Comparison of ENCODE assay signal across 24 cellular contexts in the genomic region with DNA sequence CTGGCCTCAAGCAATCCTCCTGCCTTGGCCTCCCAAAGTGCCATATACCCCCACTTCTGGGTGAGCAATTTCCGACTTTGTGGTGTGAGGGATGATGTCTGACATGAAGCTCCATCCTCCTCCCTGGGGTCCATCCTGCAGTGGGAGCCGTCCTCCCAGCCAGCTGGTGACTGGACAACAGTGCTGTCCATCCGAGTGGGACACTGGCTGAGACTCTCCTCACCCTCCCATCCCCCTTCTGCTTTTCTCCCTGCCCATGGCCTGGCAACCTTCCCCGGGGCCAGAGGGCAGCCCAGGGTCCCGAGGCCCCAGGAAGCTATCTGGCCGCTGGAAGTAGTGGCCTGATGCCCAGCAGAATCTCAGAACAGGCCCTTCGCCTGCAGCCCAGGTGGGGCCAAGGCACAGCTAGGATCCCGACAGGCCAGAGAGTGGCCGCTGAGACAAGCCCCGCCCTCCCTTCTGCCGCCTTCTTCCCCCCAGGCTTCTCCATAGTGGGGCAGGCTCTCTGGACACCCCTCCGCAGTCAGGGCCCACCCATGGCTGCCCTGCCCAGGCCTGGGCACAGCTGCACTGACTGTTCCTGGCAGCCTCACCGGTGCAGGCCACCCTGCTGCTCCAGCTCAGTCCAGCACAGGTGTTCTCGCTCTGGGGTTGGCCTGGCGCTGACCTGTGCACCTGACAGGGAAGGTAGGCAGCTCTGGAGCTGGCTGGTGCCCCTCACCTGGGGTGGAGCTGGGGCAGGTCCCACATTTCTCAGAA. TPM values are rescaled to one million over a fixed set of nuclear protein-coding genes. Genes with fewer than 3 reads are reported as not detected.
DNase-seq lines count a peak whose midpoint lies in the region; ATAC-seq, FAIRE-seq and TF ChIP-seq lines count a peak whose summit lies in the region.
"Had no signal": no experiment of that assay in that cellular context is flagged by ENCODE, and none has a peak within 500 bp of the region (broad histone marks: within the 10 kb centered on the region; RNA-seq: fewer than 3 reads in every experiment).

No MANE protein-coding gene starts in this region.

- in situ Hi-C loops in IMR-90 (cut with MboI; ENCODE audit: low sequenced_read_pairs), result no loop called here

- ATAC-seq in IMR-90 (ENCODE audit: low read depth), result no peak
- ATAC-seq in HG03457 (IDR thresholded peaks at IDR 0.05; ENCODE audit: unreplicated experiment), result no peak
- ATAC-seq in GM23338, result no peak
- ATAC-seq: activated naive CD8-positive, alpha-beta T cell treated with anti-CD3 and anti-CD28 coated beads, Interleukin-2, amount 50 U/mL, for 24 hours; effector memory CD8-positive, alpha-beta T cell; T-cell had no signal

- peaks cover 7% of the 10 kb centered on the region; the same call in 1 of the 2 replicates for H3F3A ChIP-seq in GM23338 (replicated peaks; ENCODE audit: low read depth)

- H3K36me3 Mint-ChIP-seq in GM23338 (ENCODE audit: low read depth), result no peaks in the 10 kb centered on the region
- H3K36me3 Mint-ChIP-seq: IgD-negative memory B cell, T-cell had no signal

- no peak overlapping the region for H3K4me2 ChIP-seq in IMR-90 (ENCODE audit: low read depth, low read length)
- no peak overlapping the region for H3K4me2 ChIP-seq in mesenchymal stem cell (ENCODE audit: low read length, poor library complexity, severe bottlenecking)
- H3K4me2 ChIP-seq in GM23338, result no peak overlapping the region

- TF ChIP-seq POLR2A in IMR-90 (IDR thresholded peaks at IDR 0.05; ENCODE audit: low read depth, low read length), result no peak
- TF ChIP-seq POLR2A in spleen (IDR thresholded peaks at IDR 0.05), result no peak
- TF ChIP-seq POLR2A in GM12891 (IDR thresholded peaks at IDR 0.05; ENCODE audit: low read depth, low read length), result no peak

- H4K20me1 ChIP-seq in IMR-90 (ENCODE audit: insufficient read depth, low read length) (no peaks in the 10 kb centered on the region), GM23338 (replicated peaks; ENCODE audit: insufficient read depth) (no peaks in the 10 kb centered on the region)

- H3K4me3 ChIP-seq in IMR-90 (ENCODE audit: insufficient read depth, low read depth, low read length), result no peak overlapping the region
- no peak overlapping the region for H3K4me3 ChIP-seq in coronary artery
- H3K4me3 ChIP-seq in mesenchymal stem cell (ENCODE audit: insufficient read depth in 1 of 2, low read depth in 1 of 2, low read length in 2 of 2), result no peak overlapping the region
- H3K4me3 ChIP-seq in spleen, result no peak overlapping the region
- no peak overlapping the region for H3K4me3 ChIP-seq in GM23338
- H3K4me3 ChIP-seq: transverse colon had no signal

- H4K91ac ChIP-seq in IMR-90 (ENCODE audit: insufficient read depth, low read depth, low read length) (no peak overlapping the region; the same call in 1 of the 2 replicates), mesenchymal stem cell (ENCODE audit: low read length) (peak overlapping the region; percentile 18)

- no peak overlapping the region for H3K56ac ChIP-seq in IMR-90 (ENCODE audit: extremely low read depth, insufficient read depth, low read length)

- TF ChIP-seq CTCF in IMR-90 (conservative IDR thresholded peaks at IDR 0.05; ENCODE audit: low read depth, low read length) (no peak), coronary artery (IDR thresholded peaks at IDR 0.05) (no peak), spleen (IDR thresholded peaks at IDR 0.05 in 8 of 11, conservative IDR thresholded peaks at IDR 0.05 in 3 of 11) (no peak), GM23338 (conservative IDR thresholded peaks at IDR 0.05; ENCODE audit: low read depth in 2 of 2) (no peak)

- no TSS peak for BruUV-seq in IMR-90 (replicated peaks; lab: Mats Ljungman, UMichigan)

- H3K27ac ChIP-seq in IMR-90 (ENCODE audit: insufficient read depth, low read length) (no peak overlapping the region), coronary artery (peak overlapping the region in 1 of 2 donors; percentile 99), mesenchymal stem cell (ENCODE audit: low read length, poor library complexity, severe bottlenecking) (no peak overlapping the region), spleen (peak overlapping the region in 4 of 8 donors; percentile 78 to 91 (median 88)), GM23338 (ENCODE audit: low read depth) (no peak overlapping the region)

- H3K18ac ChIP-seq in IMR-90 (ENCODE audit: low read depth, low read length) (no peak overlapping the region), mesenchymal stem cell (ENCODE audit: low read depth in 1 of 2, low read length in 2 of 2) (no peak overlapping the region)

- no peak for TF ChIP-seq RAD21 in IMR-90 (IDR thresholded peaks at IDR 0.05; ENCODE audit: low read length)

- no peak for FAIRE-seq in GM12891 (lab: Jason Lieb, UNC)
- FAIRE-seq: G401.6 had no signal

- no peak for DNase-seq in IMR-90
- DNase-seq in coronary artery (ENCODE audit: low spot score), result peak; percentile 77
- DNase-seq in mesenchymal stem cell, result no peak
- DNase-seq in spleen, result peak; percentile 85
- no peak for DNase-seq in NCI-H510A (lab: John Stamatoyannopoulos, UW)
- no peak for DNase-seq in GM12891 (ENCODE audit: insufficient read length, low spot score)
- no peak for DNase-seq in GM23338 (ENCODE audit: low spot score)
- DNase-seq: activated CD4-positive, alpha-beta T cell treated with anti-CD3 and anti-CD28 coated beads, Interleukin-2, amount 10 ng/mL, durations not matched to agents 7 days and 5 days; activated gamma-delta T cell; activated naive CD8-positive, alpha-beta T cell treated with anti-CD3 and anti-CD28 coated beads, Interleukin-2, amount 50 U/mL, for 24 hours; activated T-cell treated with anti-CD3 and anti-CD28 coated beads, Interleukin-2, amount 50 U/mL, for 24 hours; cortex of kidney; DMS53; effector memory CD8-positive, alpha-beta T cell; HCEC 1CT; NCI-H1694; NCI-H446 treated with DMSO at 0.1 percent for 48 hours; stimulated activated CD4-positive, alpha-beta T cell treated with anti-CD3 and anti-CD28 coated beads, Interleukin-12 subunit alpha, Interleukin-12 subunit beta, amount 100 ng/mL, for 4 hours; stimulated activated CD4-positive, alpha-beta T cell treated with anti-CD3 and anti-CD28 coated beads, Interleukin-2, amount 100 ng/mL, for 48 hours; T-cell had no signal

- no peaks in the 10 kb centered on the region; the same call in 1 of the 2 replicates for H3K79me2 ChIP-seq in GM23338 (replicated peaks; ENCODE audit: insufficient read depth)

- H2BK5ac ChIP-seq in IMR-90 (ENCODE audit: low read depth, low read length, poor library complexity, severe bottlenecking) (no peak overlapping the region), mesenchymal stem cell (ENCODE audit: low read depth, low read length, poor library complexity, severe bottlenecking) (no peak overlapping the region)

- peaks cover 24% of the 10 kb centered on the region for H3K27me3 Mint-ChIP-seq in GM23338 (ENCODE audit: insufficient read depth, low read depth, poor library complexity)
- H3K27me3 Mint-ChIP-seq: activated CD4-positive, alpha-beta T cell treated with anti-CD3 and anti-CD28 coated beads, Interleukin-2, amount 10 ng/mL, durations not matched to agents 7 days and 5 days; activated naive CD8-positive, alpha-beta T cell treated with anti-CD3 and anti-CD28 coated beads, Interleukin-2, amount 50 U/mL, for 24 hours; activated T-cell treated with anti-CD3 and anti-CD28 coated beads, Interleukin-2, amount 50 U/mL, for 24 hours; effector memory CD8-positive, alpha-beta T cell; IgD-negative memory B cell; T-cell had no signal

- H2AK9ac ChIP-seq in IMR-90 (replicated peaks; ENCODE audit: low read depth, low read length, poor library complexity), result peak overlapping the region; percentile 76

- H2BK120ac ChIP-seq in IMR-90 (ENCODE audit: low read depth, low read length) (no peak overlapping the region), mesenchymal stem cell (ENCODE audit: low read depth, low read length) (no peak overlapping the region)

- CTCF ChIA-PET in IMR-90 (lab: Yijun Ruan, JAX), result interaction anchor here (1.1 to 1.5 kb wide), 2 partner anchors 29 to 109 kb away, joined by 3 read pairs; no protein-coding TSS in a partner anchor

- H2BK12ac ChIP-seq in mesenchymal stem cell (ENCODE audit: low read length in 2 of 2), result peak overlapping the region in 1 of 2 experiments; percentile 45

- H3K9me1 ChIP-seq in IMR-90 (ENCODE audit: insufficient read depth, low read length), result peaks cover 5% of the 10 kb centered on the region

- H3K23ac ChIP-seq in IMR-90 (ENCODE audit: low read depth, low read length) (no peak overlapping the region), mesenchymal stem cell (ENCODE audit: low read length in 2 of 2) (no peak overlapping the region)

- peaks cover 14 to 52% of the 10 kb centered on the region in 2 experiments for H3K79me1 ChIP-seq in IMR-90 (ENCODE audit: low read depth in 1 of 2, low read length in 2 of 2)
- peaks cover 5% of the 10 kb centered on the region for H3K79me1 ChIP-seq in mesenchymal stem cell (replicated peaks; ENCODE audit: low read length, poor library complexity, severe bottlenecking)

- H3K27ac Mint-ChIP-seq in GM23338, result no peak overlapping the region
- H3K27ac Mint-ChIP-seq: activated CD4-positive, alpha-beta T cell treated with anti-CD3 and anti-CD28 coated beads, Interleukin-2, amount 10 ng/mL, durations not matched to agents 7 days and 5 days; activated naive CD8-positive, alpha-beta T cell treated with anti-CD3 and anti-CD28 coated beads, Interleukin-2, amount 50 U/mL, for 24 hours had no signal

- H4K8ac ChIP-seq in IMR-90 (ENCODE audit: low read depth in 2 of 2, low read length in 2 of 2), result no peak overlapping the region
- peak overlapping the region; percentile 33 for H4K8ac ChIP-seq in mesenchymal stem cell (ENCODE audit: low read length)

- no peak overlapping the region for H2BK15ac ChIP-seq in IMR-90 (ENCODE audit: low read depth, low read length)
- H2BK15ac ChIP-seq in mesenchymal stem cell (ENCODE audit: low read depth, poor library complexity, severe bottlenecking), result no peak overlapping the region

- H3K9me2 ChIP-seq in GM23338 (ENCODE audit: insufficient read depth), result no peaks in the 10 kb centered on the region

- 100% methylated on average over 2 of the region's 15 CpGs; no CpG with 5 or more reads in 1 of the 2 experiments for WGBS in IMR-90 (ENCODE audit: extremely low coverage in 2 of 2, insufficient read length in 1 of 2), 2 experiments
- WGBS in mesenchymal stem cell, result 92% methylated on average over 15 of the region's 15 CpGs
- WGBS in spleen, 5 donors, result 84 to 94% (median 91%) methylated on average over 13 to 15 of the region's 15 CpGs

- H2AK5ac ChIP-seq in IMR-90 (ENCODE audit: low read depth, low read length) (0 out of 2 replicates have a peak overlapping the region, but pooled peaks have one; percentile 13), mesenchymal stem cell (ENCODE audit: low read length, severe bottlenecking) (no peak overlapping the region)

- no peak overlapping the region for H3K14ac ChIP-seq in IMR-90 (replicated peaks; ENCODE audit: low read depth, low read length)
- H3K14ac ChIP-seq in mesenchymal stem cell (ENCODE audit: low read length in 2 of 2), result no peak overlapping the region

- H3K9ac ChIP-seq in IMR-90 (ENCODE audit: low read depth, low read length) (no peak overlapping the region), mesenchymal stem cell (ENCODE audit: low read length) (no peak overlapping the region)

- H3K36me3 ChIP-seq in IMR-90 (ENCODE audit: control insufficient read depth, insufficient read depth, low read length) (no peaks in the 10 kb centered on the region), mesenchymal stem cell (ENCODE audit: control insufficient read depth in 1 of 2, insufficient read depth in 2 of 2, low read depth in 1 of 2, low read length in 2 of 2) (no peaks in the 10 kb centered on the region), spleen (no peaks in the 10 kb centered on the region), GM23338 (ENCODE audit: insufficient read depth) (no peaks in the 10 kb centered on the region)
- H3K36me3 ChIP-seq: transverse colon had no signal

- H3K9me3 ChIP-seq in IMR-90 (ENCODE audit: control insufficient read depth, insufficient read depth, low read length) (no peaks in the 10 kb centered on the region), mesenchymal stem cell (ENCODE audit: control insufficient read depth, low read length) (no peaks in the 10 kb centered on the region), spleen (no peaks in the 10 kb centered on the region)
- H3K9me3 ChIP-seq: transverse colon had no signal

- POLR2A ChIA-PET in IMR-90 (lab: Charles Lee; ENCODE audit: unreplicated experiment), result no interaction called here

- no peak overlapping the region for H2BK20ac ChIP-seq in IMR-90 (ENCODE audit: low read depth, low read length)

- no peak overlapping the region for H3K4me3 Mint-ChIP-seq in GM23338
- H3K4me3 Mint-ChIP-seq: activated CD4-positive, alpha-beta T cell treated with anti-CD3 and anti-CD28 coated beads, Interleukin-2, amount 10 ng/mL, durations not matched to agents 7 days and 5 days; activated naive CD8-positive, alpha-beta T cell treated with anti-CD3 and anti-CD28 coated beads, Interleukin-2, amount 50 U/mL, for 24 hours; activated T-cell treated with anti-CD3 and anti-CD28 coated beads, Interleukin-2, amount 50 U/mL, for 24 hours; effector memory CD8-positive, alpha-beta T cell; T-cell had no signal

- peaks cover 29% of the 10 kb centered on the region for H3K4me1 ChIP-seq in IMR-90 (ENCODE audit: control insufficient read depth, insufficient read depth, low read length)
- peaks cover 45% of the 10 kb centered on the region for H3K4me1 ChIP-seq in mesenchymal stem cell (ENCODE audit: control insufficient read depth, insufficient read depth, low read depth, low read length)
- H3K4me1 ChIP-seq in spleen, result peaks cover 31 to 93% (median 71%) of the 10 kb centered on the region in 6 donors
- H3K4me1 ChIP-seq in GM23338 (ENCODE audit: insufficient read depth), result peaks cover 10% of the 10 kb centered on the region; the same call in 1 of the 2 replicates

- intact Hi-C loops in IMR-90 (cut with micrococcal nuclease) (no loop called here), spleen (cut with DNase I; ENCODE audit: low total_unique reads) (no loop called here)

- H2AFZ ChIP-seq in IMR-90 (replicated peaks; ENCODE audit: low read length, poor library complexity) (no peak overlapping the region), mesenchymal stem cell (ENCODE audit: low read depth, low read length) (no peak overlapping the region), GM23338 (no peak overlapping the region)

- H3K4ac ChIP-seq in IMR-90 (ENCODE audit: low read depth, low read length) (no peak overlapping the region), mesenchymal stem cell (ENCODE audit: low read depth in 1 of 2, low read length in 2 of 2) (no peak overlapping the region)

- dilution Hi-C loops in IMR-90 (cut with HindIII; ENCODE audit: low sequenced_read_pairs, unreplicated experiment), result no loop called here

- H4K5ac ChIP-seq in IMR-90 (ENCODE audit: low read depth, low read length), result no peak overlapping the region

- H3K4me1 Mint-ChIP-seq in GM23338, result peaks cover 19% of the 10 kb centered on the region

- H3K27me3 ChIP-seq in IMR-90 (ENCODE audit: control insufficient read depth, insufficient read depth, low read length) (no peaks in the 10 kb centered on the region), mesenchymal stem cell (ENCODE audit: control insufficient read depth in 1 of 2, insufficient read depth in 1 of 2, low read length in 2 of 2) (no peaks in the 10 kb centered on the region), spleen (replicated peaks in 1 of 7) (no peaks in the 10 kb centered on the region), GM23338 (ENCODE audit: insufficient read depth) (peaks cover 6% of the 10 kb centered on the region; the same call in 1 of the 2 replicates)
- H3K27me3 ChIP-seq: transverse colon had no signal

- H3K9me3 Mint-ChIP-seq in GM23338, result no peaks in the 10 kb centered on the region
- H3K9me3 Mint-ChIP-seq: activated CD4-positive, alpha-beta T cell treated with anti-CD3 and anti-CD28 coated beads, Interleukin-2, amount 10 ng/mL, durations not matched to agents 7 days and 5 days; activated naive CD8-positive, alpha-beta T cell treated with anti-CD3 and anti-CD28 coated beads, Interleukin-2, amount 50 U/mL, for 24 hours; activated T-cell treated with anti-CD3 and anti-CD28 coated beads, Interleukin-2, amount 50 U/mL, for 24 hours; effector memory CD8-positive, alpha-beta T cell; IgD-negative memory B cell; T-cell had no signal

RNA-seq across cellular contexts. Expression of a gene that starts 8.4 kb away (rescaled TPM):
- total RNA-seq in IMR-90 (2012; rRNA removed), result 6.5 and 7.5 TPM in 2 replicates
- polyA plus RNA-seq in IMR-90 (2012; rRNA removed), result 31.5 and 36.8 TPM in 2 replicates
- 58.8 and 75.0 TPM in 2 replicates for polyA plus RNA-seq in IMR-90 (2012; cell fraction: cytosol; rRNA removed)
- 59.9 and 123 TPM in 2 replicates for polyA plus RNA-seq in IMR-90 (2012; cell fraction: nucleus; rRNA removed; ENCODE audit: low replicate concordance)
- polyA plus RNA-seq in mesenchymal stem cell (2013, experiment 1 of 2), result 84.5 TPM
- 86.1 TPM for polyA plus RNA-seq in mesenchymal stem cell (2013, experiment 2 of 2)
- total RNA-seq in spleen, result 10 to 100 TPM; 20.6 to 64.0 (median 46.6) TPM
- 100 to 1,000 TPM in 1 of 3 donors, 10 to 100 TPM in 2; 66.8 to 113 (median 94.1) TPM for polyA plus RNA-seq in spleen
- 47.2 TPM for polyA plus RNA-seq in GM12891 (2012; ENCODE audit: low read depth, missing spikeins)
- total RNA-seq in GM23338 (2014; rRNA removed; shearing (Covaris generic)), result 54.3 and 79.1 TPM in 2 replicates
- 167 and 173 TPM in 2 replicates for polyA plus RNA-seq in GM23338 (2016; fragmentation: Nextera tagmentation; extraction: Ambion mirVana)

RNA-seq across cellular contexts. Expression of a gene that starts 25.1 kb away (rescaled TPM):
- total RNA-seq in IMR-90 (2012; rRNA removed) (2.3 and 3.9 TPM in 2 replicates), spleen (10 to 100 TPM; 47.4 to 100.0 (median 64.0) TPM)
- polyA plus RNA-seq in IMR-90 (2012; rRNA removed) (20.1 and 20.8 TPM in 2 replicates), spleen (10 to 100 TPM in 1 of 3 donors, 1 to 10 TPM in 2; 4.4 to 16.8 (median 6.5) TPM), GM23338 (2016; fragmentation: Nextera tagmentation; extraction: Ambion mirVana) (9.3 and 10.4 TPM in 2 replicates)
- 13.7 and 20.7 TPM in 2 replicates for polyA plus RNA-seq in IMR-90 (2012; cell fraction: cytosol; rRNA removed)
- polyA plus RNA-seq in IMR-90 (2012; cell fraction: nucleus; rRNA removed; ENCODE audit: low replicate concordance), result 42.1 and 52.9 TPM in 2 replicates
- polyA plus RNA-seq in mesenchymal stem cell (2013, experiment 1 of 2), result 43.3 TPM
- 44.2 TPM for polyA plus RNA-seq in mesenchymal stem cell (2013, experiment 2 of 2)
- 3.2 TPM for polyA plus RNA-seq in GM12891 (2012; ENCODE audit: low read depth, missing spikeins)
- total RNA-seq in GM23338 (2014; rRNA removed; shearing (Covaris generic)), result 62.8 and 66.8 TPM in 2 replicates

Comparison
In these comparisons a context has a peak if more than half of its experiments do, and no peak if none do; other contexts are left out.
1. DNase-seq: peak in coronary artery (single experiment) and spleen (single experiment); none in IMR-90 (single experiment), mesenchymal stem cell (single experiment), NCI-H510A (single experiment), GM12891 (single experiment) and GM23338 (single experiment).